Comparison of ENCODE assay signal across 8 cellular contexts in the genomic region with DNA sequence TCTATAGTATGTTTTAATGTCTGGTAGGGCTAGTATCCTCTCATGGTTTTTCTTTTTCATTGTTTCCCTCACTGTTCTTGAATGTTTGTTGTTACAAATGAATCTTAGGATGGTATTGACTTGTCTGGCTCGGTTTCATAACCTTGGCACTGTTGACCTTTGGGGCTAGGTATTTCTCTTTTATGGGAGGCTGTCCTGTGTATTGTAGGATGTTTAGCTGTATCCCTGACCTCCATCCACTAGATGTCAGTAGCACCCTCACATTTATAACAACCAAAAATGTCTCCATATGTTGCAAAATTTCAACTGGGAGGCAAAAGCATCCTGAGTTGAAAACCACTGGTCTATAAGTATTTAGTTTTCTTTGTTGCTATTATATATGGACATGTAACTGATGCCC. TPM values are rescaled to one million over a fixed set of nuclear protein-coding genes. Genes with fewer than 3 reads are reported as not detected.
DNase-seq lines count a peak whose midpoint lies in the region; ATAC-seq, FAIRE-seq and TF ChIP-seq lines count a peak whose summit lies in the region.
"Had no signal": no experiment of that assay in that cellular context is flagged by ENCODE, and none has a peak within 500 bp of the region (broad histone marks: within the 10 kb centered on the region; RNA-seq: fewer than 3 reads in every experiment).

No MANE protein-coding gene starts in this region.

- H3K9me3 ChIP-seq in H1 (ENCODE audit: insufficient read depth in 2 of 2, low read depth in 1 of 2, low read length in 1 of 2): no peaks in the 10 kb centered on the region

- no peaks in the 10 kb centered on the region for H3K4me1 ChIP-seq in H1 (replicated peaks in 1 of 4; ENCODE audit: control insufficient read depth in 3 of 4, insufficient read depth in 4 of 4, low read length in 3 of 4)

- H2AK5ac ChIP-seq in H1 (ENCODE audit: low read depth, low read length): no peak overlapping the region

- peak; percentile 49 to 62; a peak in 3 of 4 replicates for TF ChIP-seq RAD21 in H1 (IDR thresholded peaks at IDR 0.05 in 1 of 2, conservative IDR thresholded peaks at IDR 0.05 in 1 of 2; ENCODE audit: low read depth in 2 of 2, low read length in 2 of 2)

- no peak overlapping the region for H3K4ac ChIP-seq in H1 (replicated peaks; ENCODE audit: insufficient read length, low read depth, low read length)

- CTCF ChIA-PET in H1 (lab: Charles Lee; ENCODE audit: partially characterized antibody): interaction anchor here (0.5 to 1.5 kb wide), 22 partner anchors 8 to 160 kb away, joined by 3 to 14 read pairs (median 3); no protein-coding TSS in a partner anchor

- H3K56ac ChIP-seq in H1 (replicated peaks; ENCODE audit: insufficient read length, low read depth, low read length): no peak overlapping the region

- no peaks in the 10 kb centered on the region for H3K27me3 ChIP-seq in H1 (replicated peaks in 1 of 4; ENCODE audit: control insufficient read depth in 3 of 4, extremely low read depth in 1 of 4, insufficient read depth in 3 of 4, low read length in 3 of 4)

- H4K5ac ChIP-seq in H1 (ENCODE audit: insufficient read length, low read depth, low read length): no peak overlapping the region

- no peak overlapping the region for H4K91ac ChIP-seq in H1 (replicated peaks; ENCODE audit: insufficient read length, low read length)

- H3K79me2 ChIP-seq in H1 (ENCODE audit: control insufficient read depth in 1 of 2, insufficient read depth in 2 of 2, low read length in 2 of 2): no peaks in the 10 kb centered on the region

- H2BK5ac ChIP-seq in H1 (ENCODE audit: low read depth, low read length): no peak overlapping the region

- H3K23ac ChIP-seq in H1 (ENCODE audit: insufficient read length): no peak overlapping the region

- TF ChIP-seq EP300 in H1 (IDR thresholded peaks at IDR 0.05; ENCODE audit: borderline replicate concordance in 1 of 2, low read depth in 2 of 2, low read length in 2 of 2): no peak

- no peak overlapping the region for H3K9ac ChIP-seq in H1 (replicated peaks in 1 of 4; ENCODE audit: extremely low read depth in 1 of 4, low read depth in 3 of 4, low read length in 3 of 4)

- H2BK15ac ChIP-seq in H1 (ENCODE audit: low read length): no peak overlapping the region

- no peak overlapping the region for H3K4me3 ChIP-seq in H1 (ENCODE audit: extremely low read depth in 1 of 4, insufficient read depth in 2 of 4, low read depth in 3 of 4, low read length in 4 of 4)

- no peak overlapping the region for H4K8ac ChIP-seq in H1 (ENCODE audit: extremely low read depth, insufficient read depth, low read length)

- 45% methylated on average over 1 of the region's 1 CpG; no CpG with 5 or more reads in 1 of the 2 experiments for WGBS in H1 (ENCODE audit: extremely low coverage in 1 of 2, insufficient coverage in 1 of 2, insufficient read length in 1 of 2, insufficient replicate concordance in 2 of 2, low coverage in 1 of 2, low lambda C conversion rate in 2 of 2, missing lambda C conversion rate in 1 of 2), 2 experiments

- peak; percentile 73 for FAIRE-seq in GM18507 (lab: Jason Lieb, UNC)
- FAIRE-seq in H1 (lab: Jason Lieb, UNC): peak; percentile 89

- TF ChIP-seq POLR2A in H1 (IDR thresholded peaks at IDR 0.05; ENCODE audit: control extremely low read depth in 1 of 2, low read depth in 2 of 2, low read length in 2 of 2): no peak

- no peaks in the 10 kb centered on the region for H3K79me1 ChIP-seq in H1 (ENCODE audit: low read depth, low read length)

- H2BK120ac ChIP-seq in H1 (replicated peaks; ENCODE audit: low read depth, low read length): no peak overlapping the region

- no peak overlapping the region for H3K18ac ChIP-seq in H1 (ENCODE audit: extremely low read depth, low read length)

- H4K20me1 ChIP-seq in H1 (replicated peaks in 1 of 2; ENCODE audit: control insufficient read depth in 1 of 2, insufficient read depth in 2 of 2, low read length in 2 of 2): no peaks in the 10 kb centered on the region

- no peaks in the 10 kb centered on the region for H3K36me3 ChIP-seq in H1 (ENCODE audit: control insufficient read depth in 2 of 4, insufficient read depth in 4 of 4, low read length in 3 of 4)

- H3K14ac ChIP-seq in H1 (ENCODE audit: insufficient read length): no peak overlapping the region

- ATAC-seq in GM21526 (IDR thresholded peaks at IDR 0.05; ENCODE audit: low FRiP score, unreplicated experiment) (no peak), GM19455 (IDR thresholded peaks at IDR 0.05; ENCODE audit: unreplicated experiment) (no peak)

- H3K23me2 ChIP-seq in H1 (ENCODE audit: low read depth, low read length): no peaks in the 10 kb centered on the region

- no peak overlapping the region for H2AFZ ChIP-seq in H1 (ENCODE audit: low read length)

- H3K27ac ChIP-seq in H1 (ENCODE audit: low read depth, low read length): no peak overlapping the region

- no peak overlapping the region for H2BK12ac ChIP-seq in H1 (ENCODE audit: low read depth, low read length)

- peak in 2 of 3 experiments; percentile 56 to 62; a peak in 3 of 4 replicates for TF ChIP-seq CTCF in H1 (IDR thresholded peaks at IDR 0.05; ENCODE audit: control extremely low read depth in 1 of 3, insufficient read depth in 1 of 3, low read depth in 1 of 3, low read length in 3 of 3)

- H2BK20ac ChIP-seq in H1 (ENCODE audit: low read length): no peak overlapping the region

- POLR2A ChIA-PET in H1 (lab: Charles Lee; ENCODE audit: partially characterized antibody): interaction anchor here (1.0 kb wide), 1 partner anchor 63 kb away, joined by 3 read pairs; no protein-coding TSS in a partner anchor

- DNase-seq in GM18507 (ENCODE audit: extremely low spot score, insufficient read length, low read depth): no peak
- peak; percentile 64 for DNase-seq in NAMALWA (ENCODE audit: low spot score)
- no peak for DNase-seq in H1 (ENCODE audit: low read depth in 1 of 2, low spot score in 2 of 2)
- DNase-seq in renal cortical epithelial cell (ENCODE audit: low read depth): peak; percentile 40
- no peak for DNase-seq in NCI-H1694 treated with DMSO at 0.1 percent for 48 hours (lab: John Stamatoyannopoulos, UW)
- DNase-seq: right cardiac atrium had no signal

- H3K4me2 ChIP-seq in H1 (ENCODE audit: insufficient read depth in 1 of 2, low read depth in 2 of 2, low read length in 2 of 2): no peak overlapping the region

TF ChIP-seq in H1, 55 proteins besides CTCF, POLR2A, EP300 and RAD21:
- TF ChIP-seq ASH2L (IDR thresholded peaks at IDR 0.05; ENCODE audit: low read length): no peak
- TF ChIP-seq SP2 (IDR thresholded peaks at IDR 0.05; ENCODE audit: low read length): peak; percentile 23; the same call in 1 of the 2 replicates

RNA-seq across cellular contexts. Expression of a gene that starts 7.0 kb away (rescaled TPM):
- total RNA-seq in H1 (2021; fragmentation: NEBNext Ultra II Directional; extraction: Animal tissue kit (Norgen Biotek cat#: 25700)): 4.9 and 5.6 TPM in 2 replicates
- polyA plus RNA-seq in H1 (2011; rRNA removed): 7.0 and 8.3 TPM in 2 replicates
- polyA plus RNA-seq in H1 (2011; cell fraction: cytosol; rRNA removed): 5.3 TPM
- polyA plus RNA-seq in H1 (2011; cell fraction: nucleus; rRNA removed): 8.5 TPM
- 4.4 to 4.6 TPM (median 4.5 TPM) in 4 replicates for polyA plus RNA-seq in H1 (2012, experiment 1 of 2)
- polyA plus RNA-seq in H1 (2012, experiment 2 of 2): 0.20 TPM
- polyA plus RNA-seq in H1 (2013, experiment 1 of 2): 1.3 TPM
- 1.7 TPM for polyA plus RNA-seq in H1 (2013, experiment 2 of 2)
- polyA minus RNA-seq in H1 (2011; rRNA and poly(A)+ RNA removed): 39.2 and 55.6 TPM in 2 replicates
- polyA minus RNA-seq in H1 (2011; cell fraction: cytosol; rRNA and poly(A)+ RNA removed): 7.8 TPM
- polyA minus RNA-seq in H1 (2011; cell fraction: nucleus; rRNA and poly(A)+ RNA removed): 17.5 TPM
- 8.0 and 60.4 TPM in 2 replicates for total RNA-seq in renal cortical epithelial cell

RNA-seq across cellular contexts. Expression of a gene that starts 52.8 kb away (rescaled TPM):
- 29.0 and 33.2 TPM in 2 replicates for total RNA-seq in H1 (2021; fragmentation: NEBNext Ultra II Directional; extraction: Animal tissue kit (Norgen Biotek cat#: 25700))
- 1.6 and 2.4 TPM in 2 replicates for polyA plus RNA-seq in H1 (2011; rRNA removed)
- 7.7 TPM for polyA plus RNA-seq in H1 (2011; cell fraction: cytosol; rRNA removed)
- 2.7 TPM for polyA plus RNA-seq in H1 (2011; cell fraction: nucleus; rRNA removed)
- 5.3 to 14.1 TPM (median 6.1 TPM) in 4 replicates for polyA plus RNA-seq in H1 (2012, experiment 1 of 2)
- 0.71 TPM for polyA plus RNA-seq in H1 (2012, experiment 2 of 2)
- polyA plus RNA-seq in H1 (2013, experiment 1 of 2): 27.9 TPM
- polyA plus RNA-seq in H1 (2013, experiment 2 of 2): 26.3 TPM
- polyA minus RNA-seq in H1 (2011; rRNA and poly(A)+ RNA removed): 9.7 and 12.4 TPM in 2 replicates
- polyA minus RNA-seq in H1 (2011; cell fraction: cytosol; rRNA and poly(A)+ RNA removed): 11.2 TPM
- polyA minus RNA-seq in H1 (2011; cell fraction: nucleus; rRNA and poly(A)+ RNA removed): 39.2 TPM
- total RNA-seq in renal cortical epithelial cell: 4.2 and 5.0 TPM in 2 replicates

Comparison
In these comparisons a context has a peak if more than half of its experiments do, and no peak if none do; other contexts are left out.
1. DNase-seq: peak in NAMALWA (single experiment) and renal cortical epithelial cell (single experiment); none in GM18507 (single experiment), H1 (0 of 2) and NCI-H1694 treated with DMSO at 0.1 percent for 48 hours (single experiment).